ENCODE assay signal across 8 cellular contexts in the genomic region with DNA sequence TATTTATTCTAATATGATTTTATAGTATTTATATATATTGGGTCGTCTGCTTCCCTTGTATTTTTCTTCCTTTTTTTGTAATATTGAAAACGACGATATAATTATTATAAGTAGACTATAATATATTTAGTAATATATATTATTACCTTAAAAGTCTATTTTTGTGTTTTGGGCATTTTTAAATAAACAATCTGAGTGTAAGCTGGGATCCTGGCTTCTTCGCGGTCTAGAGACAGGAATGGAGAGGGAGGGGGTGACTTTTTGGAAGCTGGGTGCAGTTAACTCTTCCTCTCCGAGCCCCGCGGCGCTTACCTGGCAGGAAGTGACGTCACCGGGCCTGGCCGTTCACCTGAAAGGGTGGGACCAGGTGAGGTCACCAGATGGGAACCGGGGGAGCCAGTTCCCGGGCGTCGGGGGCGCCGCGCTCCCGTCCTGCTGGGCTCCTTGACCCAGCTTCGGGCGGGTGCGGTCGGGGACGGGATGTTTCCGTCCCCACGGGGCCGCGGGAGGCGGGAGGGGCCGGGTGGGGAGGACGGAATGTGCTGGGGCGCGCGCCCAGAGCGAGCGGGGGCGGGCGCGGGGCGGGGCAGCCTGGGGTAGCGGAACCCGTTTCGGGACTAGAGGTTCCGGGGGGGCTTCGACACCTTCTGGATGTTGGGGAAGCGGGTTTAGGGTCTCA. TPM values are rescaled to one million over a fixed set of nuclear protein-coding genes. Genes with fewer than 3 reads are reported as not detected.
A peak's percentile ranks its signal among the peaks of the same experiment; 100 is the strongest.
DNase-seq lines count a peak whose midpoint lies in the region; ATAC-seq, FAIRE-seq and TF ChIP-seq lines count a peak whose summit lies in the region.

No MANE protein-coding gene starts in this region.

- H3K4me1 ChIP-seq in A549 (peaks cover 55% of the 10 kb centered on the region), H1 (replicated peaks in 1 of 4; ENCODE audit: control insufficient read depth in 3 of 4, insufficient read depth in 4 of 4, low read length in 3 of 4) (peaks cover 10 to 46% (median 22%) of the 10 kb centered on the region in 4 experiments)

- peak overlapping the region; percentile 51; the same call in 1 of the 2 replicates for H4K8ac ChIP-seq in H1 (ENCODE audit: extremely low read depth, insufficient read depth, low read length)

- no peak for TF ChIP-seq CTCF in A549 (IDR thresholded peaks at IDR 0.05)
- no peak for TF ChIP-seq CTCF in H1 (IDR thresholded peaks at IDR 0.05; ENCODE audit: control extremely low read depth in 1 of 3, insufficient read depth in 1 of 3, low read depth in 1 of 3, low read length in 3 of 3)
- no peak for TF ChIP-seq CTCF in mesothelial cell of epicardium (IDR thresholded peaks at IDR 0.05; ENCODE audit: unreplicated experiment)

- peak overlapping the region; percentile 55 for H4K91ac ChIP-seq in H1 (replicated peaks; ENCODE audit: insufficient read length, low read length)

- no peak overlapping the region for H2AFZ ChIP-seq in H1 (ENCODE audit: low read length)

- peak in 1 of 2 experiments; percentile 0; a peak in 1 of 6 replicates for ATAC-seq in A549
- peak; percentile 0 for ATAC-seq in GM21717 (IDR thresholded peaks at IDR 0.05; ENCODE audit: unreplicated experiment)
- no peak for ATAC-seq in GM18502 (IDR thresholded peaks at IDR 0.05; ENCODE audit: poor library complexity, unreplicated experiment)

- FAIRE-seq in A549 (lab: Jason Lieb, UNC), result no peak
- FAIRE-seq in H1 (lab: Jason Lieb, UNC), result no peak

- peak overlapping the region; percentile 79 to 92 (median 88) for H3K9ac ChIP-seq in H1 (replicated peaks in 1 of 4; ENCODE audit: extremely low read depth in 1 of 4, low read depth in 3 of 4, low read length in 3 of 4)

- H3K27me3 ChIP-seq in H1 (replicated peaks in 1 of 4; ENCODE audit: control insufficient read depth in 3 of 4, extremely low read depth in 1 of 4, insufficient read depth in 3 of 4, low read length in 3 of 4), result no peaks in the 10 kb centered on the region

- peaks cover 42% of the 10 kb centered on the region for H3K4me1 Mint-ChIP-seq in mesothelial cell of epicardium

- H3K79me2 ChIP-seq in H1 (ENCODE audit: control insufficient read depth in 1 of 2, insufficient read depth in 2 of 2, low read length in 2 of 2), result peaks cover 2 to 24% of the 10 kb centered on the region in 2 experiments; a peak in 3 of 4 replicates

- TF ChIP-seq POLR2A in A549 (IDR thresholded peaks at IDR 0.05; ENCODE audit: low read length) (peak; percentile 55), H1 (IDR thresholded peaks at IDR 0.05; ENCODE audit: control extremely low read depth in 1 of 2, low read depth in 2 of 2, low read length in 2 of 2) (peak in 1 of 2 experiments; percentile 55; a peak in 2 of 3 replicates)

- TF ChIP-seq RAD21 in A549 (conservative IDR thresholded peaks at IDR 0.05 in 1 of 2, IDR thresholded peaks at IDR 0.05 in 1 of 2) (peak in 1 of 2 experiments; percentile 25; a peak in 2 of 5 replicates), H1 (IDR thresholded peaks at IDR 0.05 in 1 of 2, conservative IDR thresholded peaks at IDR 0.05 in 1 of 2; ENCODE audit: low read depth in 2 of 2, low read length in 2 of 2) (no peak)

- H2BK20ac ChIP-seq in H1 (ENCODE audit: low read length), result no peak overlapping the region

- peak overlapping the region; percentile 94 for H3K4me3 Mint-ChIP-seq in mesothelial cell of epicardium

- DNase-seq in A549 (ENCODE audit: low read depth in 1 of 2, low spot score in 1 of 2) (peak; percentile 85 to 89), NCI-H526 treated with DMSO at 0.1 percent for 48 hours (lab: John Stamatoyannopoulos, UW) (peak; percentile 83), H1 (ENCODE audit: low read depth in 1 of 2, low spot score in 2 of 2) (peak; percentile 73 to 94), mesothelial cell of epicardium (ENCODE audit: low spot score in 2 of 2, unreplicated experiment in 2 of 2) (peak; percentile 70 to 81)
- DNase-seq in activated CD8-positive, alpha-beta memory T cell treated with anti-CD3 and anti-CD28 coated beads, Interleukin-2, amount 50 U/mL, for 4 hours, result peak; percentile 84
- DNase-seq in stimulated activated CD8-positive, alpha-beta memory T cell treated with anti-CD3 and anti-CD28 coated beads, Interleukin-2, amount 100 ng/mL, for 1 hour (ENCODE audit: low read depth in 2 of 2), result peak; percentile 75 to 86

- H3K14ac ChIP-seq in H1 (ENCODE audit: insufficient read length), result no peak overlapping the region

- CTCF ChIA-PET in A549 (lab: Yijun Ruan, JAX), result interaction anchor here (0.5 to 21.4 kb wide), 4 partner anchors 11 to 293 kb away, joined by 3 to 457 read pairs (median 76); partner anchors contain the start of gene RPS16
- CTCF ChIA-PET in H1 (lab: Charles Lee; ENCODE audit: partially characterized antibody), result interaction anchor here (1.0 to 3.9 kb wide), 3 partner anchors 9 to 26 kb away, joined by 4 to 38 read pairs (median 4); partner anchors contain the start of gene RPS16

- H3K79me1 ChIP-seq in H1 (ENCODE audit: low read depth, low read length), result no peaks in the 10 kb centered on the region

- POLR2A ChIA-PET in A549 (lab: Yijun Ruan, JAX) (interaction anchor here (0.7 to 9.4 kb wide), 5 partner anchors 8 to 68 kb away, joined by 3 to 140 read pairs (median 19); partner anchors contain the start of genes MED29, PAF1 and RPS16), H1 (lab: Charles Lee; ENCODE audit: partially characterized antibody) (interaction anchor here (0.7 to 14.3 kb wide), 9 partner anchors 9 to 36 kb away, joined by 3 to 234 read pairs (median 7); partner anchors contain the start of genes MED29, PAF1, RPS16 and SUPT5H)

- H2BK15ac ChIP-seq in H1 (ENCODE audit: low read length), result no peak overlapping the region

- H2BK5ac ChIP-seq in H1 (ENCODE audit: low read depth, low read length), result peak overlapping the region; percentile 87; the same call in 1 of the 2 replicates

- peaks cover 1% of the 10 kb centered on the region for H3K27me3 Mint-ChIP-seq in mesothelial cell of epicardium (ENCODE audit: low read depth)

- H4K20me1 ChIP-seq in H1 (replicated peaks in 1 of 2; ENCODE audit: control insufficient read depth in 1 of 2, insufficient read depth in 2 of 2, low read length in 2 of 2), result peaks cover 0 to 8% of the 10 kb centered on the region in 2 experiments

- no peak overlapping the region for H2BK120ac ChIP-seq in H1 (replicated peaks; ENCODE audit: low read depth, low read length)

- WGBS in A549 (ENCODE audit: missing lambda C conversion rate), result 3% methylated on average over 20 of the region's 47 CpGs
- 7% methylated on average over 20 of the region's 47 CpGs; no CpG with 5 or more reads in 1 of the 2 experiments for WGBS in H1 (ENCODE audit: extremely low coverage in 1 of 2, insufficient coverage in 1 of 2, insufficient read length in 1 of 2, insufficient replicate concordance in 2 of 2, low coverage in 1 of 2, low lambda C conversion rate in 2 of 2, missing lambda C conversion rate in 1 of 2), 2 experiments

- peak overlapping the region; percentile 99 for H3K27ac Mint-ChIP-seq in mesothelial cell of epicardium

- no peak overlapping the region for H3K23ac ChIP-seq in H1 (ENCODE audit: insufficient read length)

- no peak overlapping the region for H2AK5ac ChIP-seq in H1 (ENCODE audit: low read depth, low read length)

- H3K4me2 ChIP-seq in A549 (peak overlapping the region; percentile 95), H1 (ENCODE audit: insufficient read depth in 1 of 2, low read depth in 2 of 2, low read length in 2 of 2) (peak overlapping the region; percentile 78 to 84)

- peak overlapping the region; percentile 69 for H4K5ac ChIP-seq in H1 (ENCODE audit: insufficient read length, low read depth, low read length)

- H3K36me3 ChIP-seq in H1 (ENCODE audit: control insufficient read depth in 2 of 4, insufficient read depth in 4 of 4, low read length in 3 of 4), result peaks cover 0 to 5% (median 0%) of the 10 kb centered on the region in 4 experiments; a peak in 1 of 8 replicates

- no peak overlapping the region for H2BK12ac ChIP-seq in H1 (ENCODE audit: low read depth, low read length)

- no peaks in the 10 kb centered on the region for H3K9me3 Mint-ChIP-seq in mesothelial cell of epicardium

- no peak; a peak in 1 of 5 replicates for TF ChIP-seq EP300 in A549 (IDR thresholded peaks at IDR 0.05)
- TF ChIP-seq EP300 in H1 (IDR thresholded peaks at IDR 0.05; ENCODE audit: borderline replicate concordance in 1 of 2, low read depth in 2 of 2, low read length in 2 of 2), result no peak

- peak overlapping the region; percentile 94 to 99 for H3K27ac ChIP-seq in A549
- peak overlapping the region; percentile 92 for H3K27ac ChIP-seq in H1 (ENCODE audit: low read depth, low read length)

- H3K18ac ChIP-seq in H1 (ENCODE audit: extremely low read depth, low read length), result peak overlapping the region; percentile 90

- peaks cover 4% of the 10 kb centered on the region for H3K36me3 Mint-ChIP-seq in mesothelial cell of epicardium

- H3K9me3 ChIP-seq in A549 (no peaks in the 10 kb centered on the region), H1 (ENCODE audit: insufficient read depth in 2 of 2, low read depth in 1 of 2, low read length in 1 of 2) (no peaks in the 10 kb centered on the region)

- H3K23me2 ChIP-seq in H1 (ENCODE audit: low read depth, low read length), result peaks cover 24% of the 10 kb centered on the region

- peak overlapping the region; percentile 64 for H3K56ac ChIP-seq in H1 (replicated peaks; ENCODE audit: insufficient read length, low read depth, low read length)

- peak overlapping the region; percentile 62 for H3K4ac ChIP-seq in H1 (replicated peaks; ENCODE audit: insufficient read length, low read depth, low read length)

- peak overlapping the region; percentile 76 for H3K4me3 ChIP-seq in A549
- H3K4me3 ChIP-seq in H1 (ENCODE audit: extremely low read depth in 1 of 4, insufficient read depth in 2 of 4, low read depth in 3 of 4, low read length in 4 of 4), result peak overlapping the region; percentile 64 to 97 (median 83)

RNA-seq across cellular contexts. Expression of gene ZFP36, which starts 2.7 kb away (rescaled TPM):
- 29.1 and 35.6 TPM in 2 replicates for polyA plus RNA-seq in A549 (2011; rRNA removed)
- polyA plus RNA-seq in A549 (2012; cell fraction: cytosol; rRNA removed), result 37.1 and 59.9 TPM in 2 replicates
- 113 and 124 TPM in 2 replicates for polyA plus RNA-seq in A549 (2012; cell fraction: nucleus; rRNA removed)
- 16.5 to 22.1 TPM (median 18.3 TPM) in 3 replicates for polyA plus RNA-seq in A549 (2017; fragmentation: RNase III; extraction: RNeasy Plus Mini Kit Qiagen cat#74134 plus additional on column Dnase treatment)
- polyA minus RNA-seq in A549 (2011; rRNA and poly(A)+ RNA removed), result 13.2 and 18.9 TPM in 2 replicates
- 10.9 and 12.2 TPM in 2 replicates for total RNA-seq in H1 (2021; fragmentation: NEBNext Ultra II Directional; extraction: Animal tissue kit (Norgen Biotek cat#: 25700))
- polyA plus RNA-seq in H1 (2011; rRNA removed), result 4.0 and 7.3 TPM in 2 replicates
- 1.9 TPM for polyA plus RNA-seq in H1 (2011; cell fraction: cytosol; rRNA removed)
- polyA plus RNA-seq in H1 (2011; cell fraction: nucleus; rRNA removed), result 15.8 TPM
- polyA plus RNA-seq in H1 (2012, experiment 1 of 2), result 10.1 to 11.7 TPM (median 11.0 TPM) in 4 replicates
- polyA plus RNA-seq in H1 (2012, experiment 2 of 2), result 11.5 TPM
- polyA plus RNA-seq in H1 (2013, experiment 1 of 2), result 14.0 TPM
- 14.2 TPM for polyA plus RNA-seq in H1 (2013, experiment 2 of 2)
- polyA minus RNA-seq in H1 (2011; rRNA and poly(A)+ RNA removed), result 0.76 and 1.6 TPM in 2 replicates
- 4.3 TPM for polyA minus RNA-seq in H1 (2011; cell fraction: cytosol; rRNA and poly(A)+ RNA removed)
- 22.0 TPM for polyA minus RNA-seq in H1 (2011; cell fraction: nucleus; rRNA and poly(A)+ RNA removed)
- 111 to 113 TPM (median 111 TPM) in 3 replicates for total RNA-seq in mesothelial cell of epicardium

RNA-seq across cellular contexts. Expression of gene PLEKHG2, which starts 3.1 kb away (rescaled TPM):
- polyA plus RNA-seq in A549 (2011; rRNA removed) (21.6 and 35.1 TPM in 2 replicates), A549 (2017; fragmentation: RNase III; extraction: RNeasy Plus Mini Kit Qiagen cat#74134 plus additional on column Dnase treatment) (32.2 to 41.7 TPM (median 39.1 TPM) in 3 replicates), H1 (2011; rRNA removed) (16.9 and 21.8 TPM in 2 replicates)
- polyA plus RNA-seq in A549 (2012; cell fraction: cytosol; rRNA removed), result 17.7 and 23.5 TPM in 2 replicates
- polyA plus RNA-seq in A549 (2012; cell fraction: nucleus; rRNA removed), result 94.8 and 104 TPM in 2 replicates
- polyA minus RNA-seq in A549 (2011; rRNA and poly(A)+ RNA removed), result 43.4 and 45.6 TPM in 2 replicates
- 64.0 and 65.7 TPM in 2 replicates for total RNA-seq in H1 (2021; fragmentation: NEBNext Ultra II Directional; extraction: Animal tissue kit (Norgen Biotek cat#: 25700))
- polyA plus RNA-seq in H1 (2011; cell fraction: cytosol; rRNA removed), result 12.2 TPM
- 79.0 TPM for polyA plus RNA-seq in H1 (2011; cell fraction: nucleus; rRNA removed)
- polyA plus RNA-seq in H1 (2012, experiment 1 of 2), result 32.6 to 44.5 TPM (median 43.1 TPM) in 4 replicates
- polyA plus RNA-seq in H1 (2012, experiment 2 of 2), result 107 TPM
- polyA plus RNA-seq in H1 (2013, experiment 1 of 2), result 29.9 TPM
- polyA plus RNA-seq in H1 (2013, experiment 2 of 2), result 28.4 TPM
- polyA minus RNA-seq in H1 (2011; rRNA and poly(A)+ RNA removed), result 19.0 and 20.2 TPM in 2 replicates
- polyA minus RNA-seq in H1 (2011; cell fraction: cytosol; rRNA and poly(A)+ RNA removed), result 53.9 TPM
- 37.5 TPM for polyA minus RNA-seq in H1 (2011; cell fraction: nucleus; rRNA and poly(A)+ RNA removed)
- 160 to 172 TPM (median 164 TPM) in 3 replicates for total RNA-seq in mesothelial cell of epicardium

RNA-seq across cellular contexts. Expression of gene MED29, which starts 18.2 kb away (rescaled TPM):
- polyA plus RNA-seq in A549 (2011; rRNA removed) (55.7 and 57.5 TPM in 2 replicates), A549 (2017; fragmentation: RNase III; extraction: RNeasy Plus Mini Kit Qiagen cat#74134 plus additional on column Dnase treatment) (47.7 to 50.7 TPM (median 48.7 TPM) in 3 replicates), H1 (2011; rRNA removed) (52.5 and 71.4 TPM in 2 replicates)
- polyA plus RNA-seq in A549 (2012; cell fraction: cytosol; rRNA removed), result 62.4 and 81.8 TPM in 2 replicates
- polyA plus RNA-seq in A549 (2012; cell fraction: nucleus; rRNA removed), result 48.3 and 60.2 TPM in 2 replicates
- 48.8 and 57.0 TPM in 2 replicates for polyA minus RNA-seq in A549 (2011; rRNA and poly(A)+ RNA removed)
- total RNA-seq in H1 (2021; fragmentation: NEBNext Ultra II Directional; extraction: Animal tissue kit (Norgen Biotek cat#: 25700)), result 31.1 and 32.3 TPM in 2 replicates
- 52.3 TPM for polyA plus RNA-seq in H1 (2011; cell fraction: cytosol; rRNA removed)
- 31.6 TPM for polyA plus RNA-seq in H1 (2011; cell fraction: nucleus; rRNA removed)
- polyA plus RNA-seq in H1 (2012, experiment 1 of 2), result 24.5 to 29.2 TPM (median 25.3 TPM) in 4 replicates
- 22.1 TPM for polyA plus RNA-seq in H1 (2012, experiment 2 of 2)
- polyA plus RNA-seq in H1 (2013, experiment 1 of 2), result 23.1 TPM
- polyA plus RNA-seq in H1 (2013, experiment 2 of 2), result 22.7 TPM
- 28.2 and 33.6 TPM in 2 replicates for polyA minus RNA-seq in H1 (2011; rRNA and poly(A)+ RNA removed)
- 14.7 TPM for polyA minus RNA-seq in H1 (2011; cell fraction: cytosol; rRNA and poly(A)+ RNA removed)
- 29.0 TPM for polyA minus RNA-seq in H1 (2011; cell fraction: nucleus; rRNA and poly(A)+ RNA removed)
- 35.6 to 39.2 TPM (median 36.1 TPM) in 3 replicates for total RNA-seq in mesothelial cell of epicardium

RNA-seq across cellular contexts. Expression of gene PAF1, which starts 18.4 kb away (rescaled TPM):
- 73.0 and 103 TPM in 2 replicates for polyA plus RNA-seq in A549 (2011; rRNA removed)
- 72.7 and 76.5 TPM in 2 replicates for polyA plus RNA-seq in A549 (2012; cell fraction: cytosol; rRNA removed)
- 133 and 138 TPM in 2 replicates for polyA plus RNA-seq in A549 (2012; cell fraction: nucleus; rRNA removed)
- 89.4 to 110 TPM (median 108 TPM) in 3 replicates for polyA plus RNA-seq in A549 (2017; fragmentation: RNase III; extraction: RNeasy Plus Mini Kit Qiagen cat#74134 plus additional on column Dnase treatment)
- polyA minus RNA-seq in A549 (2011; rRNA and poly(A)+ RNA removed), result 77.6 and 78.1 TPM in 2 replicates
- total RNA-seq in H1 (2021; fragmentation: NEBNext Ultra II Directional; extraction: Animal tissue kit (Norgen Biotek cat#: 25700)), result 31.4 and 33.1 TPM in 2 replicates
- 58.6 and 67.8 TPM in 2 replicates for polyA plus RNA-seq in H1 (2011; rRNA removed)
- 40.0 TPM for polyA plus RNA-seq in H1 (2011; cell fraction: cytosol; rRNA removed)
- 36.3 TPM for polyA plus RNA-seq in H1 (2011; cell fraction: nucleus; rRNA removed)
- polyA plus RNA-seq in H1 (2012, experiment 1 of 2), result 39.0 to 40.5 TPM (median 39.8 TPM) in 4 replicates
- 12.1 TPM for polyA plus RNA-seq in H1 (2012, experiment 2 of 2)
- polyA plus RNA-seq in H1 (2013, experiment 1 of 2), result 25.0 TPM
- 22.3 TPM for polyA plus RNA-seq in H1 (2013, experiment 2 of 2)
- polyA minus RNA-seq in H1 (2011; rRNA and poly(A)+ RNA removed), result 15.7 and 16.5 TPM in 2 replicates
- 22.2 TPM for polyA minus RNA-seq in H1 (2011; cell fraction: cytosol; rRNA and poly(A)+ RNA removed)
- polyA minus RNA-seq in H1 (2011; cell fraction: nucleus; rRNA and poly(A)+ RNA removed), result 36.7 TPM
- 41.4 to 47.8 TPM (median 42.9 TPM) in 3 replicates for total RNA-seq in mesothelial cell of epicardium

RNA-seq across cellular contexts. Expression of gene RPS16, which starts 26.4 kb away (rescaled TPM):
- polyA plus RNA-seq in A549 (2011; rRNA removed) (4,855 and 5,722 TPM in 2 replicates), A549 (2017; fragmentation: RNase III; extraction: RNeasy Plus Mini Kit Qiagen cat#74134 plus additional on column Dnase treatment) (4,280 to 4,348 TPM (median 4,297 TPM) in 3 replicates), H1 (2011; rRNA removed) (7,810 and 9,546 TPM in 2 replicates)
- polyA plus RNA-seq in A549 (2012; cell fraction: cytosol; rRNA removed), result 15,003 and 17,959 TPM in 2 replicates
- polyA plus RNA-seq in A549 (2012; cell fraction: nucleus; rRNA removed), result 8,488 and 9,467 TPM in 2 replicates
- 5,249 and 5,947 TPM in 2 replicates for polyA minus RNA-seq in A549 (2011; rRNA and poly(A)+ RNA removed)
- total RNA-seq in H1 (2021; fragmentation: NEBNext Ultra II Directional; extraction: Animal tissue kit (Norgen Biotek cat#: 25700)), result 2,433 and 2,482 TPM in 2 replicates
- polyA plus RNA-seq in H1 (2011; cell fraction: cytosol; rRNA removed), result 5,561 TPM
- polyA plus RNA-seq in H1 (2011; cell fraction: nucleus; rRNA removed), result 4,175 TPM
- polyA plus RNA-seq in H1 (2012, experiment 1 of 2), result 3,337 to 4,443 TPM (median 4,024 TPM) in 4 replicates
- polyA plus RNA-seq in H1 (2012, experiment 2 of 2), result 7,637 TPM
- 4,469 TPM for polyA plus RNA-seq in H1 (2013, experiment 1 of 2)
- 4,343 TPM for polyA plus RNA-seq in H1 (2013, experiment 2 of 2)
- polyA minus RNA-seq in H1 (2011; rRNA and poly(A)+ RNA removed), result 1,416 and 1,486 TPM in 2 replicates
- polyA minus RNA-seq in H1 (2011; cell fraction: cytosol; rRNA and poly(A)+ RNA removed), result 1,670 TPM
- 1,057 TPM for polyA minus RNA-seq in H1 (2011; cell fraction: nucleus; rRNA and poly(A)+ RNA removed)
- 1,616 to 1,722 TPM (median 1,707 TPM) in 3 replicates for total RNA-seq in mesothelial cell of epicardium

Comparison
In these comparisons a context has a peak if more than half of its experiments do, and no peak if none do; other contexts are left out.
1. Of the 18 proteins assayed by ChIP-seq in both H1 and A549: peak only in H1: CHD2, E2F6 and PHF8; only in A549: none; in both: JUN; in neither: 12; mixed calls (peak in some experiments, not most) for 2.